Comparison of ENCODE assay signal across 15 cellular contexts in genomic region chr9:93257808-93258331, GRCh38.
A peak's percentile ranks its signal among the peaks of the same experiment; 100 is the strongest.
DNase-seq lines count a peak whose midpoint lies in the region; ATAC-seq, FAIRE-seq and TF ChIP-seq lines count a peak whose summit lies in the region.
"Had no signal": no experiment of that assay in that cellular context is flagged by ENCODE, and none has a peak within 500 bp of the region (broad histone marks: within the 10 kb centered on the region; RNA-seq: fewer than 3 reads in every experiment).

No MANE protein-coding gene starts in this region.

- in situ Hi-C loops in HepG2 (cut with HindIII; ENCODE audit: extremely low pct_ligation_motif_present, low pct_unique_long_range_greater_than_20kb): loop anchor here (10.0 kb wide), 1 partner anchor 47 kb away; no protein-coding TSS in a partner anchor

- TF ChIP-seq CTCF in heart left ventricle (IDR thresholded peaks at IDR 0.05) (no peak), HepG2 (CRISPR knock-in tag; IDR thresholded peaks at IDR 0.05) (no peak)

- no peak for TF ChIP-seq EP300 in HepG2 (IDR thresholded peaks at IDR 0.05; ENCODE audit: low read depth in 2 of 2, low read length in 2 of 2)
- TF ChIP-seq EP300 in HepG2 (CRISPR knock-in tag; IDR thresholded peaks at IDR 0.05; ENCODE audit: borderline replicate concordance): no peak

- POLR2A ChIA-PET in HepG2 (lab: Yijun Ruan, JAX): no interaction called here

- peaks cover 0 to 20% (median 0%) of the 10 kb centered on the region in 9 donors for H3K36me3 ChIP-seq in heart left ventricle
- peaks cover 12 to 44% of the 10 kb centered on the region in 2 experiments for H3K36me3 ChIP-seq in HepG2 (replicated peaks in 1 of 2; ENCODE audit: control insufficient read depth in 1 of 2, insufficient read depth in 2 of 2, low read length in 2 of 2)
- no peaks in the 10 kb centered on the region for H3K36me3 ChIP-seq in MG63

- TF ChIP-seq RAD21 in HepG2 (CRISPR knock-in tag; IDR thresholded peaks at IDR 0.05): no peak

- no peak overlapping the region for H2AFZ ChIP-seq in HepG2 (ENCODE audit: low read length)

- FAIRE-seq in HepG2 (lab: Jason Lieb, UNC) (no peak), urothelium cell line (lab: Jason Lieb, UNC) (no peak)
- FAIRE-seq: GM18507, HTR-8/SVneo had no signal

- H3K27me3 ChIP-seq in heart left ventricle (no peaks in the 10 kb centered on the region), HepG2 (ENCODE audit: control insufficient read depth in 1 of 2, insufficient read depth in 2 of 2, low read length in 2 of 2) (no peaks in the 10 kb centered on the region), MG63 (no peaks in the 10 kb centered on the region)
- H3K27me3 ChIP-seq: body of pancreas had no signal

- H3K4me1 ChIP-seq in heart left ventricle (peaks cover 0 to 13% (median 7%) of the 10 kb centered on the region in 12 donors), HepG2 (ENCODE audit: insufficient read depth, low read length) (no peaks in the 10 kb centered on the region)

- intact Hi-C loops in Right ventricle myocardium inferior (cut with DNase I) (no loop called here), heart left ventricle (cut with DNase I) (no loop called here), HepG2 (cut with micrococcal nuclease; ENCODE audit: unreplicated experiment) (no loop called here)

- peak; percentile 62 for DNase-seq in Right ventricle myocardium inferior (ENCODE audit: missing footprints)
- DNase-seq in heart left ventricle: no peak
- DNase-seq in activated CD8-positive, alpha-beta memory T cell treated with anti-CD3 and anti-CD28 coated beads, Interleukin-2, amount 50 U/mL, for 48 hours: peak; percentile 45
- no peak for DNase-seq in HepG2 (ENCODE audit: low spot score)
- DNase-seq in urothelium cell line (ENCODE audit: low spot score): peak; percentile 27
- no peak for DNase-seq in MG63
- DNase-seq in NCI-H1417 (lab: John Stamatoyannopoulos, UW): no peak
- DNase-seq: HCEC 1CT; NCI-H1694; stimulated activated CD4-positive, alpha-beta T cell treated with anti-CD3 and anti-CD28 coated beads, Interleukin-2, amount 100 ng/mL, for 48 hours had no signal

- no peak overlapping the region for H3K4me3 ChIP-seq in heart left ventricle
- no peak overlapping the region for H3K4me3 ChIP-seq in HepG2 (replicated peaks in 1 of 3; ENCODE audit: insufficient read depth in 1 of 3, low read depth in 2 of 3, low read length in 3 of 3)
- no peak overlapping the region for H3K4me3 ChIP-seq in MG63
- H3K4me3 ChIP-seq: body of pancreas had no signal

- no peak for ATAC-seq in Right ventricle myocardium inferior
- no peak for ATAC-seq in heart left ventricle
- no peak for ATAC-seq in HepG2
- no peak for ATAC-seq in GM18505 (IDR thresholded peaks at IDR 0.05; ENCODE audit: unreplicated experiment)
- ATAC-seq: body of pancreas, sciatic nerve had no signal

- TF ChIP-seq POLR2A in heart left ventricle (IDR thresholded peaks at IDR 0.05): no peak
- TF ChIP-seq POLR2A in HepG2 (IDR thresholded peaks at IDR 0.05; ENCODE audit: insufficient read depth in 1 of 2, low read depth in 2 of 2, low read length in 2 of 2): no peak
- TF ChIP-seq POLR2A in GM18505 (IDR thresholded peaks at IDR 0.05; ENCODE audit: borderline replicate concordance, extremely low read depth, insufficient read depth, insufficient read length): no peak

- no peak overlapping the region for H3K4me2 ChIP-seq in HepG2 (ENCODE audit: low read depth, low read length)

- 58 to 65% (median 62%) methylated on average over 12 of the region's 12 CpGs for WGBS in heart left ventricle, 4 donors
- 96% methylated on average over 7 of the region's 12 CpGs for WGBS in HepG2 (ENCODE audit: low lambda C conversion rate)

- no peaks in the 10 kb centered on the region for H4K20me1 ChIP-seq in HepG2 (ENCODE audit: insufficient read depth, low read length)

- CTCF ChIA-PET in HepG2 (lab: Yijun Ruan, JAX; ENCODE audit: low intra/inter-chr PET ratio, low total read pairs): no interaction called here

- H3K27ac ChIP-seq in heart left ventricle (no peak overlapping the region), HepG2 (ENCODE audit: extremely low read length, insufficient read depth, low read length) (no peak overlapping the region)
- H3K27ac ChIP-seq: body of pancreas had no signal

- no peaks in the 10 kb centered on the region for H3K79me2 ChIP-seq in HepG2 (ENCODE audit: insufficient read depth, low read length)

- no peak overlapping the region for H3K9ac ChIP-seq in HepG2 (ENCODE audit: insufficient read depth, low read depth, low read length)

- H3K9me3 ChIP-seq in heart left ventricle (no peaks in the 10 kb centered on the region), HepG2 (ENCODE audit: low read length) (no peaks in the 10 kb centered on the region), MG63 (no peaks in the 10 kb centered on the region)
- H3K9me3 ChIP-seq: body of pancreas had no signal

- BruUV-seq in HepG2 (replicated peaks; lab: Mats Ljungman, UMichigan): no TSS peak

TF ChIP-seq in HepG2, 621 proteins besides CTCF, POLR2A, EP300 and RAD21:
- TF ChIP-seq ZBTB38 (CRISPR knock-in tag; IDR thresholded peaks at IDR 0.05): no peak
- peak; percentile 35 for TF ChIP-seq MNT (IDR thresholded peaks at IDR 0.05)

Comparison
In these comparisons a context has a peak if more than half of its experiments do, and no peak if none do; other contexts are left out.
1. DNase-seq: peak in Right ventricle myocardium inferior (single experiment), activated CD8-positive, alpha-beta memory T cell treated with anti-CD3 and anti-CD28 coated beads, Interleukin-2, amount 50 U/mL, for 48 hours (single experiment) and urothelium cell line (single experiment); none in heart left ventricle (0 of 5), HepG2 (single experiment), MG63 (single experiment) and NCI-H1417 (0 of 3).